Comparison of ENCODE assay signal across 29 cellular contexts in genomic region chr10:36057731-36058130, GRCh38.
"Had no signal": no experiment of that assay in that cellular context is flagged by ENCODE, and none has a peak within 500 bp of the region (broad histone marks: within the 10 kb centered on the region; RNA-seq: fewer than 3 reads in every experiment).

No MANE protein-coding gene starts in this region.

- ATAC-seq: activated CD8-positive, alpha-beta memory T cell treated with anti-CD3 and anti-CD28 coated beads, Interleukin-2, amount 10 ng/mL, durations not matched to agents 7 days and 5 days; activated CD8-positive, alpha-beta T cell treated with anti-CD3 and anti-CD28 coated beads, Interleukin-2, amount 10 ng/mL, durations not matched to agents 7 days and 5 days; activated naive CD8-positive, alpha-beta T cell treated with anti-CD3 and anti-CD28 coated beads, Interleukin-2, amount 50 U/mL, for 24 hours had no signal

- H3K4me3 ChIP-seq: ascending aorta, cardiac muscle cell had no signal

- H3K9me3 ChIP-seq: ascending aorta had no signal

- H3K27ac ChIP-seq: ascending aorta, cardiac muscle cell, VCaP had no signal

- H3K27me3 ChIP-seq: ascending aorta, cardiac muscle cell had no signal

- H3K36me3 ChIP-seq: ascending aorta, cardiac muscle cell had no signal

- FAIRE-seq: bronchial epithelial cell, TTC549 had no signal

- DNase-seq: activated B cell treated with CpG ODN at 0.5 μM for 24 hours; activated CD4-positive, alpha-beta memory T cell treated with anti-CD3 and anti-CD28 coated beads, Interleukin-2, amount 10 ng/mL, durations not matched to agents 7 days and 5 days; activated CD4-positive, alpha-beta T cell treated with anti-CD3 and anti-CD28 coated beads for 4 hours; activated CD4-positive, alpha-beta T cell treated with anti-CD3 and anti-CD28 coated beads, Interleukin-2, amount 10 ng/mL, durations not matched to agents 7 days and 5 days; activated CD4-positive, alpha-beta T cell treated with anti-CD3 and anti-CD28 coated beads, Interleukin-2, amount 50 U/mL, for 48 hours; activated CD4-positive, CD25-positive, alpha-beta regulatory T cell treated with anti-CD3 and anti-CD28 coated beads, Interleukin-2, amount 50 U/mL, for 72 hours; activated CD8-positive, alpha-beta memory T cell treated with anti-CD3 and anti-CD28 coated beads for 24 hours; activated CD8-positive, alpha-beta memory T cell treated with anti-CD3 and anti-CD28 coated beads, Interleukin-2, amount 10 ng/mL, durations not matched to agents 7 days and 5 days; activated CD8-positive, alpha-beta memory T cell treated with anti-CD3 and anti-CD28 coated beads, Interleukin-2, amount 50 U/mL, for 48 hours; activated CD8-positive, alpha-beta T cell treated with anti-CD3 and anti-CD28 coated beads, Interleukin-2, amount 10 ng/mL, durations not matched to agents 7 days and 5 days; activated effector memory CD4-positive, alpha-beta T cell treated with Interleukin-2 at 50 U/mL for 16 hours; activated gamma-delta T cell; activated naive CD4-positive, alpha-beta T cell treated with anti-CD3 and anti-CD28 coated beads, Interleukin-2, amount 10 ng/mL, durations not matched to agents 7 days and 5 days; activated naive CD4-positive, alpha-beta T cell treated with Interleukin-2 at 50 U/mL for 16 hours; activated naive CD8-positive, alpha-beta T cell treated with anti-CD3 and anti-CD28 coated beads, Interleukin-2, amount 10 ng/mL, durations not matched to agents 7 days and 5 days; activated naive CD8-positive, alpha-beta T cell treated with anti-CD3 and anti-CD28 coated beads, Interleukin-2, amount 50 U/mL, for 24 hours; activated T-cell treated with anti-CD3 and anti-CD28 coated beads, Interleukin-2, amount 50 U/mL, for 24 hours; activated T-cell treated with anti-CD3 and anti-CD28 coated beads, Interleukin-2, amount 50 U/mL, for 48 hours; amygdala; anterior cingulate cortex; caudate nucleus; cerebellar nuclear complex; T-helper 2 cell; T-helper 9 cell had no signal
